1 cellular context compared by ENCODE assay signal in the genomic region with DNA sequence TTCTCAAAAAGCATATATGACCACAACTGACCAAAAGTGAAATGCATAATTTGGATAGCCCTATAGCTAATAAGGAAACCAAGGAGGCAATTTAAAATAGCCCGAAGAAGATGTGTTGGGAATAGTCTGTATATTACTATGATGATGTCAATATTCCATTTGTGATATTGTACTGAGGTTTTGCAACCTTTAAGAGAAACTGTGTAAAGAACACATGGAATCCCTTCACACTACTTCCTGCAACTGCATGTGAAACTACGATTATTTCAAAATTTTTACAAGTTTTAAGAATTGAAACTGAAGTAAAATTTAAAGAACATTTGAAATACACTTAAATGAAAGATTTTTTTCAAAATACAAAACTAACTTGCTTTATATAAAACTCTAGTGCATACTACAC.
TF ChIP-seq lines count a peak whose summit lies in the region.

No MANE protein-coding gene starts in this region.

TF ChIP-seq in GM12878, 131 proteins besides CTCF, POLR2A, EP300 and RAD21 (continued from another document):
- TF ChIP-seq SP1 (IDR thresholded peaks at IDR 0.05; ENCODE audit: low read depth, low read length) (no peak), SIX5 (IDR thresholded peaks at IDR 0.05; ENCODE audit: low read depth, low read length, severe bottlenecking) (no peak), TCF7 (IDR thresholded peaks at IDR 0.05; ENCODE audit: borderline replicate concordance) (no peak), GATAD2B (conservative IDR thresholded peaks at IDR 0.05; ENCODE audit: low read depth) (no peak), PAX8 (IDR thresholded peaks at IDR 0.05) (no peak), CBX3 (IDR thresholded peaks at IDR 0.05; ENCODE audit: borderline replicate concordance, low read depth) (no peak), RCOR1 (conservative IDR thresholded peaks at IDR 0.05; ENCODE audit: low read depth, low read length) (no peak), WRNIP1 (IDR thresholded peaks at IDR 0.05; ENCODE audit: borderline replicate concordance, low read depth, low read length) (no peak), JUND (IDR thresholded peaks at IDR 0.05; ENCODE audit: low read depth, low read length) (no peak)
- TF ChIP-seq, protein P1, sequence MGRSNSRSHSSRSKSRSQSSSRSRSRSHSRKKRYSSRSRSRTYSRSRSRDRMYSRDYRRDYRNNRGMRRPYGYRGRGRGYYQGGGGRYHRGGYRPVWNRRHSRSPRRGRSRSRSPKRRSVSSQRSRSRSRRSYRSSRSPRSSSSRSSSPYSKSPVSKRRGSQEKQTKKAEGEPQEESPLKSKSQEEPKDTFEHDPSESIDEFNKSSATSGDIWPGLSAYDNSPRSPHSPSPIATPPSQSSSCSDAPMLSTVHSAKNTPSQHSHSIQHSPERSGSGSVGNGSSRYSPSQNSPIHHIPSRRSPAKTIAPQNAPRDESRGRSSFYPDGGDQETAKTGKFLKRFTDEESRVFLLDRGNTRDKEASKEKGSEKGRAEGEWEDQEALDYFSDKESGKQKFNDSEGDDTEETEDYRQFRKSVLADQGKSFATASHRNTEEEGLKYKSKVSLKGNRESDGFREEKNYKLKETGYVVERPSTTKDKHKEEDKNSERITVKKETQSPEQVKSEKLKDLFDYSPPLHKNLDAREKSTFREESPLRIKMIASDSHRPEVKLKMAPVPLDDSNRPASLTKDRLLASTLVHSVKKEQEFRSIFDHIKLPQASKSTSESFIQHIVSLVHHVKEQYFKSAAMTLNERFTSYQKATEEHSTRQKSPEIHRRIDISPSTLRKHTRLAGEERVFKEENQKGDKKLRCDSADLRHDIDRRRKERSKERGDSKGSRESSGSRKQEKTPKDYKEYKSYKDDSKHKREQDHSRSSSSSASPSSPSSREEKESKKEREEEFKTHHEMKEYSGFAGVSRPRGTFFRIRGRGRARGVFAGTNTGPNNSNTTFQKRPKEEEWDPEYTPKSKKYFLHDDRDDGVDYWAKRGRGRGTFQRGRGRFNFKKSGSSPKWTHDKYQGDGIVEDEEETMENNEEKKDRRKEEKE (IDR thresholded peaks at IDR 0.05) = no peak
- TF ChIP-seq, protein P2, sequence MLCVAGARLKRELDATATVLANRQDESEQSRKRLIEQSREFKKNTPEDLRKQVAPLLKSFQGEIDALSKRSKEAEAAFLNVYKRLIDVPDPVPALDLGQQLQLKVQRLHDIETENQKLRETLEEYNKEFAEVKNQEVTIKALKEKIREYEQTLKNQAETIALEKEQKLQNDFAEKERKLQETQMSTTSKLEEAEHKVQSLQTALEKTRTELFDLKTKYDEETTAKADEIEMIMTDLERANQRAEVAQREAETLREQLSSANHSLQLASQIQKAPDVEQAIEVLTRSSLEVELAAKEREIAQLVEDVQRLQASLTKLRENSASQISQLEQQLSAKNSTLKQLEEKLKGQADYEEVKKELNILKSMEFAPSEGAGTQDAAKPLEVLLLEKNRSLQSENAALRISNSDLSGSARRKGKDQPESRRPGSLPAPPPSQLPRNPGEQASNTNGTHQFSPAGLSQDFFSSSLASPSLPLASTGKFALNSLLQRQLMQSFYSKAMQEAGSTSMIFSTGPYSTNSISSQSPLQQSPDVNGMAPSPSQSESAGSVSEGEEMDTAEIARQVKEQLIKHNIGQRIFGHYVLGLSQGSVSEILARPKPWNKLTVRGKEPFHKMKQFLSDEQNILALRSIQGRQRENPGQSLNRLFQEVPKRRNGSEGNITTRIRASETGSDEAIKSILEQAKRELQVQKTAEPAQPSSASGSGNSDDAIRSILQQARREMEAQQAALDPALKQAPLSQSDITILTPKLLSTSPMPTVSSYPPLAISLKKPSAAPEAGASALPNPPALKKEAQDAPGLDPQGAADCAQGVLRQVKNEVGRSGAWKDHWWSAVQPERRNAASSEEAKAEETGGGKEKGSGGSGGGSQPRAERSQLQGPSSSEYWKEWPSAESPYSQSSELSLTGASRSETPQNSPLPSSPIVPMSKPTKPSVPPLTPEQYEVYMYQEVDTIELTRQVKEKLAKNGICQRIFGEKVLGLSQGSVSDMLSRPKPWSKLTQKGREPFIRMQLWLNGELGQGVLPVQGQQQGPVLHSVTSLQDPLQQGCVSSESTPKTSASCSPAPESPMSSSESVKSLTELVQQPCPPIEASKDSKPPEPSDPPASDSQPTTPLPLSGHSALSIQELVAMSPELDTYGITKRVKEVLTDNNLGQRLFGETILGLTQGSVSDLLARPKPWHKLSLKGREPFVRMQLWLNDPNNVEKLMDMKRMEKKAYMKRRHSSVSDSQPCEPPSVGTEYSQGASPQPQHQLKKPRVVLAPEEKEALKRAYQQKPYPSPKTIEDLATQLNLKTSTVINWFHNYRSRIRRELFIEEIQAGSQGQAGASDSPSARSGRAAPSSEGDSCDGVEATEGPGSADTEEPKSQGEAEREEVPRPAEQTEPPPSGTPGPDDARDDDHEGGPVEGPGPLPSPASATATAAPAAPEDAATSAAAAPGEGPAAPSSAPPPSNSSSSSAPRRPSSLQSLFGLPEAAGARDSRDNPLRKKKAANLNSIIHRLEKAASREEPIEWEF (IDR thresholded peaks at IDR 0.05; ENCODE audit: insufficient replicate concordance, low read depth, low read length) = no peak
- TF ChIP-seq, protein P3, sequence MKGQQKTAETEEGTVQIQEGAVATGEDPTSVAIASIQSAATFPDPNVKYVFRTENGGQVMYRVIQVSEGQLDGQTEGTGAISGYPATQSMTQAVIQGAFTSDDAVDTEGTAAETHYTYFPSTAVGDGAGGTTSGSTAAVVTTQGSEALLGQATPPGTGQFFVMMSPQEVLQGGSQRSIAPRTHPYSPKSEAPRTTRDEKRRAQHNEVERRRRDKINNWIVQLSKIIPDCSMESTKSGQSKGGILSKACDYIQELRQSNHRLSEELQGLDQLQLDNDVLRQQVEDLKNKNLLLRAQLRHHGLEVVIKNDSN (IDR thresholded peaks at IDR 0.05; ENCODE audit: borderline replicate concordance, extremely low read length, insufficient read depth, low read depth, low read length) = no peak
